ENCODE assay signal across 8 cellular contexts in genomic region chr20:2840138-2840966, GRCh38.
A peak's percentile ranks its signal among the peaks of the same experiment; 100 is the strongest.
DNase-seq lines count a peak whose midpoint lies in the region; ATAC-seq and TF ChIP-seq lines count a peak whose summit lies in the region.

Gene PCED1A, minus strand, starts transcription at chr20:2840655. Its CDS starts 743 bp downstream, at chr20:2839912.
Gene VPS16, plus strand, starts transcription at chr20:2840745. Its CDS starts 30 bp downstream, at chr20:2840775.

- peak; percentile 91 for ATAC-seq in GM18907 (IDR thresholded peaks at IDR 0.05; ENCODE audit: unreplicated experiment)
- ATAC-seq in HG03139 (IDR thresholded peaks at IDR 0.05; ENCODE audit: unreplicated experiment): peak; percentile 77

- peak; percentile 98 for DNase-seq in AG08396 (ENCODE audit: low spot score)
- DNase-seq in NCI-H510A (lab: John Stamatoyannopoulos, UW): peak; percentile 84
- DNase-seq in activated CD4-positive, alpha-beta T cell treated with anti-CD3 and anti-CD28 coated beads for 24 hours (ENCODE audit: low read depth in 2 of 2): peak; percentile 78 to 83
- peak; percentile 89 for DNase-seq in choroid plexus epithelial cell (ENCODE audit: low read depth)
- peak; percentile 79 to 84 for DNase-seq in stimulated activated CD4-positive, alpha-beta T cell treated with anti-CD3 and anti-CD28 coated beads, Interleukin-1b, Interleukin-23, amount 100 ng/mL, for 4 hours (ENCODE audit: low read depth in 2 of 2)

- H3K4me3 ChIP-seq in choroid plexus epithelial cell (ENCODE audit: low read depth, low read length): peak within 1 kb of the TSS; percentile 86

- no peak for TF ChIP-seq CTCF in choroid plexus epithelial cell (conservative IDR thresholded peaks at IDR 0.05; ENCODE audit: low read depth, low read length)

- peak within 1 kb of the TSS; percentile 84 for H3K27ac ChIP-seq in layer of hippocampus (ENCODE audit: low read depth, low read length)

- no peaks in the 10 kb centered on the region for H3K27me3 ChIP-seq in layer of hippocampus (ENCODE audit: control insufficient read depth, insufficient read depth, low read length)

Comparison
In these comparisons a context has a peak if more than half of its experiments do, and no peak if none do; other contexts are left out.
1. Peak in every context shown above with its lines: DNase-seq, ATAC-seq, H3K4me3 ChIP-seq and H3K27ac ChIP-seq.